In the genomic region with DNA sequence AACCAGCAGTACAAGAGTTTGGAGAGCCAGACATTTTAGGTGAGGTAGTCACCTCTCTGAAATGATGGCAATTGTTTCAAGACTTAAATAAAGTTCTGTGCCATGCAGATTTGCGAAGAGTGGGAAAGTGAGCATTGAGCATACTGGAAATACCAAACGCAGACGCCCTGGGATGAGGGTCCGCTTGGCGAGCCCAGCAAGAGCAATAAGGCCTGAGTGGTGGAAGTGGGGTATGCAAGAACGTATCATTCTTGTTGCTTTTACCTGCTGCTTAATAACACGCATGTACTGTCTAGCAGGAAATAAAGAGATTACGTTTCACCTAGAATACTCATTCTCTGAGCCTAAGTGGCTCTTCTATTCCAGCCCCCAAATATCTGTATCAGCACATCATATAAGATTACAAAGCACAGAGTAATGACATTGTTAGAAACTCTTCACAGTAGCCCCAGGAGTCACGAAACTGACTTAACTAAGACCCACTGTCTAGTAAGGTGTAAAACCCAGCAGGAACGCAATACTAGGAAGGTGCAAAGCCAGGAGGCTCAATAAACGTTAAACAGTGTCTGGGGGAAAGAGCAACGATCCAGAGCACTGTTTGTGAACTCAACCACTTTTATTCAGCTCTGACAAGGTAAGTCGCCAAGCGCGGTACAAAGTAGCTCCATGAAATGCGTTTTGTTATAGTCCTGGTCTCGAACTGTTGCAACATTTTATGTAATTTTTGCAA, we compare ENCODE assay signal across 8 cellular contexts. TPM values are rescaled to one million over a fixed set of nuclear protein-coding genes. Genes with fewer than 3 reads are reported as not detected.
A peak's percentile ranks its signal among the peaks of the same experiment; 100 is the strongest.
DNase-seq lines count a peak whose midpoint lies in the region; ATAC-seq and FAIRE-seq lines count a peak whose summit lies in the region.

No MANE protein-coding gene starts in this region.

- H3K4me1 ChIP-seq in NT2/D1 (ENCODE audit: insufficient read depth, insufficient read length) (no peaks in the 10 kb centered on the region), mesodermal cell (ENCODE audit: control insufficient read depth, insufficient read depth, low read length, poor library complexity, severe bottlenecking) (peaks cover 4% of the 10 kb centered on the region)

- FAIRE-seq in GM18507 (lab: Jason Lieb, UNC): peak; percentile 86

- no peaks in the 10 kb centered on the region for H3K27me3 Mint-ChIP-seq in central memory CD8-positive, alpha-beta T cell

- peaks cover 30% of the 10 kb centered on the region for H3K4me1 Mint-ChIP-seq in central memory CD8-positive, alpha-beta T cell

- 91 to 96% methylated on average over 17 of the region's 17 CpGs for WGBS in mesodermal cell (ENCODE audit: insufficient coverage in 2 of 2), 2 experiments

- no peak for DNase-seq in GM18507 (ENCODE audit: extremely low spot score, insufficient read length, low read depth)
- DNase-seq in NT2/D1 (ENCODE audit: low read depth, low spot score): no peak
- peak in 1 of 2 donors; percentile 11 for DNase-seq in central memory CD8-positive, alpha-beta T cell (ENCODE audit: low spot score in 2 of 2)
- no peak for DNase-seq in SKM-1 treated with dmso at 0.1 percent for 144 hours (lab: John Stamatoyannopoulos, UW; ENCODE audit: unreplicated experiment)
- no peak for DNase-seq in NCI-H2029 (lab: John Stamatoyannopoulos, UW)

- no peak overlapping the region for H3K27ac ChIP-seq in mesodermal cell (ENCODE audit: low read depth, low read length, severe bottlenecking)

- no peak for ATAC-seq in central memory CD8-positive, alpha-beta T cell (replicated peaks; ENCODE audit: extremely low read depth, poor library complexity, severe bottlenecking)
- no peak for ATAC-seq in HG02870 (IDR thresholded peaks at IDR 0.05; ENCODE audit: unreplicated experiment)
- no peak for ATAC-seq in GM18907 (IDR thresholded peaks at IDR 0.05; ENCODE audit: unreplicated experiment)

- peaks cover 6% of the 10 kb centered on the region for H3K9me3 Mint-ChIP-seq in central memory CD8-positive, alpha-beta T cell

- no peaks in the 10 kb centered on the region for H3K27me3 ChIP-seq in NT2/D1 (ENCODE audit: insufficient read depth, insufficient read length)

- H3K9ac ChIP-seq in NT2/D1 (ENCODE audit: insufficient read length, low read depth): peak overlapping the region; percentile 32

- peaks cover 26% of the 10 kb centered on the region for H3K36me3 Mint-ChIP-seq in central memory CD8-positive, alpha-beta T cell (ENCODE audit: insufficient read depth)

- H3K4me3 Mint-ChIP-seq in central memory CD8-positive, alpha-beta T cell: peak overlapping the region; percentile 91

- no peaks in the 10 kb centered on the region for H3K36me3 ChIP-seq in NT2/D1 (ENCODE audit: insufficient read depth, insufficient read length, low read length)
- H3K36me3 ChIP-seq in mesodermal cell (ENCODE audit: control insufficient read depth, insufficient read depth, low read length): no peaks in the 10 kb centered on the region

- H3K9me3 ChIP-seq in NT2/D1 (ENCODE audit: insufficient read depth, low read length): no peaks in the 10 kb centered on the region
- H3K9me3 ChIP-seq in mesodermal cell (ENCODE audit: control insufficient read depth, low read length): peaks cover 5% of the 10 kb centered on the region

- peak overlapping the region; percentile 58 for H3K4me3 ChIP-seq in NT2/D1 (ENCODE audit: insufficient read length, low read depth)
- H3K4me3 ChIP-seq in mesodermal cell (ENCODE audit: extremely low read depth, insufficient read depth, low read length, poor library complexity, severe bottlenecking): peak overlapping the region; percentile 57

- peak overlapping the region; percentile 98 for H3K27ac Mint-ChIP-seq in central memory CD8-positive, alpha-beta T cell (ENCODE audit: low read depth)

RNA-seq across cellular contexts. Expression of gene RCBTB2, which starts 1.3 kb away (rescaled TPM):
- polyA plus RNA-seq in mesodermal cell (2013, experiment 1 of 2): 15.6 TPM
- polyA plus RNA-seq in mesodermal cell (2013, experiment 2 of 2): 13.9 TPM
